ENCODE assay signal across 20 cellular contexts in the genomic region with DNA sequence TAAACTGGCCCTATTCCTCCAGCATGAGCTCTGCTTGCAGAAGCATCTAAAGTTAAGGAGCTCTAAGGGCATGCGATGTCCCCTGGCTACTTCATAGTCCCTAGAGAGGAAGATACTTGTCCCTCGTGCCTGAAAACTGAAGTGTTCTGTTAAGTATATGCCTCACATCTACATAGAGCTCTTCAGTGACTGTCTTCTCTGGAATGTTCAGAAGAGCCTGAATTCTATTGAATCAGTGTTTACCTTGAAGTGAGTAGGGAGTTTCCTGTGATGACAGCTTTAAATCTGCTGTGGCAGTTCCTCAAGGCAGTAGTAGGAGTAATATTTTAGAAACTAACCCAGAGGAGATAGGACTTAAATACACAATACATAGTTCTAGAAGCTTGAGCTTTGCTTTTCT.
DNase-seq lines count a peak whose midpoint lies in the region; ATAC-seq and TF ChIP-seq lines count a peak whose summit lies in the region.
"Had no signal": no experiment of that assay in that cellular context is flagged by ENCODE, and none has a peak within 500 bp of the region (broad histone marks: within the 10 kb centered on the region; RNA-seq: fewer than 3 reads in every experiment).

No MANE protein-coding gene starts in this region.

- no peaks in the 10 kb centered on the region for H3K27me3 ChIP-seq in GM23248 (replicated peaks; ENCODE audit: insufficient read depth)
- H3K27me3 ChIP-seq in H7 (ENCODE audit: control insufficient read depth, insufficient read depth, low read length) = no peaks in the 10 kb centered on the region
- H3K27me3 ChIP-seq: dorsolateral prefrontal cortex, gastrocnemius medialis, vagina had no signal

- in situ Hi-C loops in GM23248 (cut with MboI) (no loop called here), SK-MEL-5 (cut with HindIII; ENCODE audit: low pct_unique_long_range_greater_than_20kb, low sequenced_read_pairs) (no loop called here)

- H3K4me3 ChIP-seq in AG10803 (ENCODE audit: low read length) (no peak overlapping the region), GM23248 (no peak overlapping the region), H7 (ENCODE audit: insufficient read depth, low read depth, low read length) (no peak overlapping the region)
- H3K4me3 ChIP-seq: dorsolateral prefrontal cortex, gastrocnemius medialis, vagina had no signal

- DNase-seq in AG10803 (ENCODE audit: low read depth) (peak; percentile 68), GM23248 (peak; percentile 58), SK-MEL-5 (ENCODE audit: low read depth, low spot score) (peak; percentile 1), iPS-NIHi7 (ENCODE audit: extremely low spot score) (peak; percentile 13), A172 (ENCODE audit: low spot score) (no peak), H7 (no peak), amniotic stem cell (lab: John Stamatoyannopoulos, UW) (no peak)
- DNase-seq: activated CD4-positive, alpha-beta memory T cell treated with anti-CD3 and anti-CD28 coated beads for 36 hours; activated gamma-delta T cell treated with Interleukin-2 at 50 U/mL for 16 hours; amygdala; central memory CD4-positive, alpha-beta T cell; dorsolateral prefrontal cortex; gastrocnemius medialis; H9; NCI-H1105 treated with DMSO at 0.1 percent for 48 hours; NCI-H526 treated with DMSO at 0.1 percent for 48 hours; WERI-Rb-1 had no signal

- H3K9me2 ChIP-seq in GM23248 (ENCODE audit: insufficient read depth) = no peaks in the 10 kb centered on the region

- ATAC-seq in GM21825 (IDR thresholded peaks at IDR 0.05; ENCODE audit: unreplicated experiment) = no peak
- ATAC-seq: gastrocnemius medialis, sciatic nerve had no signal

- H3K4me2 ChIP-seq in GM23248 (ENCODE audit: unreplicated experiment) = no peak overlapping the region

- 23 to 27% methylated on average over 2 of the region's 2 CpGs for WGBS in GM23248 (ENCODE audit: low coverage in 1 of 2, low lambda C conversion rate in 2 of 2, missing lambda C conversion rate in 2 of 2), 2 experiments

- peaks cover 11% of the 10 kb centered on the region for H3F3A ChIP-seq in GM23248 (ENCODE audit: insufficient read depth)

- no peaks in the 10 kb centered on the region for H3K79me2 ChIP-seq in GM23248 (ENCODE audit: insufficient read depth)

- H3K9me3 ChIP-seq in GM23248 (ENCODE audit: low read depth) = no peaks in the 10 kb centered on the region
- H3K9me3 ChIP-seq: gastrocnemius medialis, vagina had no signal

- H4K20me1 ChIP-seq in GM23248 (ENCODE audit: insufficient read depth) = no peaks in the 10 kb centered on the region

- peaks cover 19% of the 10 kb centered on the region for H3K4me1 ChIP-seq in GM23248 (ENCODE audit: insufficient read depth)
- H3K4me1 ChIP-seq: gastrocnemius medialis, vagina had no signal

- no peak overlapping the region for H2AFZ ChIP-seq in GM23248

- H3K36me3 ChIP-seq in GM23248 (ENCODE audit: low read depth) (no peaks in the 10 kb centered on the region), H7 (replicated peaks; ENCODE audit: control insufficient read depth, insufficient read depth, low read length) (no peaks in the 10 kb centered on the region)
- H3K36me3 ChIP-seq: gastrocnemius medialis, vagina, WERI-Rb-1 had no signal

- H3K27ac ChIP-seq in GM23248 = no peak overlapping the region
- H3K27ac ChIP-seq: dorsolateral prefrontal cortex, gastrocnemius medialis, vagina, WERI-Rb-1 had no signal

- no peak for TF ChIP-seq CTCF in AG10803 (conservative IDR thresholded peaks at IDR 0.05; ENCODE audit: low read length)

- no peak overlapping the region for H3K9ac ChIP-seq in GM23248

Comparison
In these comparisons a context has a peak if more than half of its experiments do, and no peak if none do; other contexts are left out.
1. DNase-seq: peak in AG10803 (single experiment), GM23248 (single experiment), SK-MEL-5 (single experiment) and iPS-NIHi7 (single experiment); none in A172 (single experiment), H7 (single experiment) and amniotic stem cell (single experiment).